8 cellular contexts compared by ENCODE assay signal in the genomic region with DNA sequence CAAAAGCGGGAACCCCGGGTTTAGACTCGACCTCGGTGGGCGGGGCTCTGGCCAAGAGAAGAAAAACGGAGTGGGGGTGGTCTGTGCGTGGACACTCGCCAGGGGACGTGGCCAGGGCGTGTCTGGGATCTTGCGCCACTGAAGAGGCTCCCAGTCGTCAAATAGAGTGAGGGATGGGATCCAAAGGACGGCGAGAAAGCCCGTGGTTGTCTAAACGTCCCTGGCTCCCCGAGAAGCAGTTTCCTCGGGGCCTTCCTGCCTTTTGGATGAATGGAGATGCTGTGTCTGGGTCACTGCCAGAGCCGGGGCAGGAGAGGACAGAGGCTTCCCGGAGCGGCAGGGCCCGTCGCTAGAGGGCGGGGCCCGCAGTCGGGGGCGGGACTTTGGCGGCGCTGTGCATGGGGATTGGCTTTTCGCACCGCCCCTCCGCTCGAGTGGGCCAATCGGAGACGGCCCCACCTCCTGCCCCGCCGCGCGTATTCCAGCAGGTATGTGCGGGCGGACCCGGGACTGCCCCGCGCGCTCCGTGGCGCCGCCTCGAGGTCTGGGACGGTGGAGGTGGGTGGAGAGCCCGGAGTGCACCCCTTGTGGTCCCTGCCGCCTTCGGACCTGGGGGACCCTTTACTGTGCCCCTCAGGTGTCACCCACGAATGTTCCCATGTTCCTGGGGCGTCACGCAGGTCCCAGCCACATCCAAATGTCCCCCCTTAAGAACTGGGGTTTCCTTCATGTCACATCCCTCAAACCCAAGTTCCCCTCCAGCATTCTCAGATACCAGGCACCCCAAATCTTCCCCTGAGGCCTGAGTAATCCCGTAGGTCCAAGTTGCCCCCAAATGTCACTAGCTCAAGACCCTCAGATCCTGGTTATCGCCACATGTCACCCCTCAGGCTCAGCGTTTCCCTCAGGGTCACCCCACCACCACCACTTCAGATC. TPM values are rescaled to one million over a fixed set of nuclear protein-coding genes. Genes with fewer than 3 reads are reported as not detected.
DNase-seq lines count a peak whose midpoint lies in the region; ATAC-seq, FAIRE-seq and TF ChIP-seq lines count a peak whose summit lies in the region.

No MANE protein-coding gene starts in this region.

- peaks cover 0 to 32% of the 10 kb centered on the region in 2 donors for H3K36me3 ChIP-seq in adrenal gland (replicated peaks in 1 of 2)
- peaks cover 5 to 6% of the 10 kb centered on the region in 2 donors for H3K36me3 ChIP-seq in prostate gland

- TF ChIP-seq CTCF in adrenal gland (IDR thresholded peaks at IDR 0.05) (peak in 5 of 6 experiments; percentile 25 to 46 (median 36)), prostate gland (IDR thresholded peaks at IDR 0.05) (peak in 3 of 4 experiments; percentile 43 to 72 (median 66))

- H3K4me1 ChIP-seq in adrenal gland (replicated peaks in 1 of 2) (peaks cover 20 to 55% of the 10 kb centered on the region in 2 donors), prostate gland (replicated peaks) (peaks cover 13% of the 10 kb centered on the region)

- H3K9me3 ChIP-seq in adrenal gland (replicated peaks in 1 of 3) = no peaks in the 10 kb centered on the region
- H3K9me3 ChIP-seq in prostate gland = no peaks in the 10 kb centered on the region

- WGBS in adrenal gland, 4 donors = 5 to 9% (median 6%) methylated on average over 16 to 59 of the region's 59 CpGs
- WGBS in prostate gland = 7% methylated on average over 52 of the region's 59 CpGs

- intact Hi-C loops in adrenal gland (cut with DNase I) (no loop called here), left cardiac atrium (cut with DNase I) (loop anchor here in 1 of 2 donors (5.0 kb wide), 1 partner anchor 36 kb away; the partner anchor contains the start of gene ZSWIM4), prostate gland (cut with DNase I) (no loop called here)

- no peaks in the 10 kb centered on the region for H3K27me3 ChIP-seq in adrenal gland
- no peaks in the 10 kb centered on the region for H3K27me3 ChIP-seq in prostate gland (replicated peaks; ENCODE audit: insufficient read depth)

- TF ChIP-seq POLR2A in adrenal gland (IDR thresholded peaks at IDR 0.05) (no peak), prostate gland (IDR thresholded peaks at IDR 0.05) (no peak)

- FAIRE-seq in urothelium cell line (lab: Jason Lieb, UNC) = no peak

- peak; percentile 80 to 87 for ATAC-seq in left cardiac atrium

- peak overlapping the region in 1 of 4 donors; percentile 27 for H3K4me3 ChIP-seq in adrenal gland
- H3K4me3 ChIP-seq in prostate gland = peak overlapping the region; percentile 7 to 27

- H3K27ac ChIP-seq in adrenal gland = peak overlapping the region; percentile 35 to 95 (median 67)
- H3K27ac ChIP-seq in prostate gland = peak overlapping the region; percentile 78

- DNase-seq in ELR (ENCODE audit: low read depth) (peak; percentile 94), H4 (ENCODE audit: low spot score) (peak; percentile 87), NAMALWA (ENCODE audit: low spot score) (peak; percentile 91), SW 1271 (lab: John Stamatoyannopoulos, UW) (peak; percentile 62 to 80), adrenal gland (peak; percentile 96 to 98 (median 97)), left cardiac atrium (peak; percentile 97), prostate gland (ENCODE audit: low spot score) (peak; percentile 95), urothelium cell line (ENCODE audit: low spot score) (peak; percentile 81)

RNA-seq across cellular contexts. Expression of gene ZSWIM4, which starts 38.4 kb away (rescaled TPM):
- 1.3 and 5.7 TPM in 2 replicates for total RNA-seq in H4 (2014; rRNA removed; shearing (Covaris generic))
- 10 to 100 TPM in 4 of 8 donors, 1 to 10 TPM in 4; 5.8 to 15.4 (median 10.2) TPM for total RNA-seq in adrenal gland
- polyA plus RNA-seq in adrenal gland = 1 to 10 TPM; 1.7 to 6.4 (median 3.2) TPM
- 1 to 10 TPM; 3.4 to 7.3 TPM for total RNA-seq in left cardiac atrium
- 10 to 100 TPM in 1 of 2 donors, 1 to 10 TPM in 1; 9.7 to 14.2 TPM for total RNA-seq in prostate gland

RNA-seq across cellular contexts. Expression of gene NANOS3, which starts 43.3 kb away (rescaled TPM):
- total RNA-seq in H4 (2014; rRNA removed; shearing (Covaris generic)) = not detected in 2 replicates
- 1 to 10 TPM in 1 of 8 donors, not detected in 7; 1.9 TPM for total RNA-seq in adrenal gland
- polyA plus RNA-seq in adrenal gland = 1 to 10 TPM in 1 of 3 donors, under 1 TPM in 1, not detected in 1; 0.71 to 1.9 TPM
- total RNA-seq in left cardiac atrium = 1 to 10 TPM; 1.0 to 1.2 TPM
- total RNA-seq in prostate gland = 1 to 10 TPM in 1 of 2 donors, not detected in 1; 1.5 TPM

RNA-seq across cellular contexts. Expression of gene C19orf53, which starts 59.3 kb away (rescaled TPM):
- total RNA-seq in H4 (2014; rRNA removed; shearing (Covaris generic)) = 306 and 385 TPM in 2 replicates
- total RNA-seq in adrenal gland (100 to 1,000 TPM in 7 of 8 donors, 10 to 100 TPM in 1; 95.8 to 224 (median 137) TPM), left cardiac atrium (10 to 100 TPM; 82.6 to 83.2 TPM), prostate gland (100 to 1,000 TPM; 151 to 193 TPM)
- polyA plus RNA-seq in adrenal gland = 100 to 1,000 TPM; 134 to 459 (median 340) TPM
